Comparison of ENCODE assay signal across 13 cellular contexts in the genomic region with DNA sequence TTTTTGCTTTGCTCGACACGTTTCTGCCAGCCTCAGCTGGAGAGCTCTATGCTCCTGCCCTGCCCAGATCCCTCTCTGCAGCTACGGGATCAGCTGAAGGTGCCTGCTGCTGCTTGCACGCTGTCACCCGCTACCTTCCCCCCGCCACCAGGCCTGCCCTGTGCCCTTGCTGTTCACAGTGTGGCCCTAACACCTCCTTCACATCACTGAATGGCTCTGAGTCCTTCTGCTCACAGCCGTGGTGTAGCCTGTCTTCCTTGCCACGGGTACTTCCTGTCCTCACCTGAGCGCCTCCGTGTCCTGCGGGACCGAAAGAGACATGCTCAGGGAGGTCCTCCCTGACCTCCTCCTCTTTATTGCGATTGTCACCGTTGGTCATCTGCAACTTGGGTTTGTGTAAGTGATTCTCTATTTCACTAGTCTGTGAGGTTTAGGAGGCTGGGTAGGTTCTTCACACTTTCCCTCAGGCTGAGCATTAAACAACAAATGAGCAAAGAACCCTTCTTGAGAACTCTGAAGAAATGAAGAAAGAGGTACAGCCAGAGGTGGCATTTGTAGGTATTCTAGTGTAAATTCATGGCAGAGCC.
A peak's percentile ranks its signal among the peaks of the same experiment; 100 is the strongest.
DNase-seq lines count a peak whose midpoint lies in the region; ATAC-seq and TF ChIP-seq lines count a peak whose summit lies in the region.
"Had no signal": no experiment of that assay in that cellular context is flagged by ENCODE, and none has a peak within 500 bp of the region (broad histone marks: within the 10 kb centered on the region; RNA-seq: fewer than 3 reads in every experiment).

No MANE protein-coding gene starts in this region.

- intact Hi-C loops in heart left ventricle (cut with DNase I): loop anchor here in 1 of 10 donors (10.0 kb wide), 1 partner anchor 127 kb away; a partner anchor contains a TSS
- intact Hi-C loops in sigmoid colon (cut with DNase I): no loop called here

- 87 to 90% (median 89%) methylated on average over 14 of the region's 14 CpGs for WGBS in heart left ventricle, 4 donors
- 82 to 90% methylated on average over 14 of the region's 14 CpGs for WGBS in sigmoid colon, 2 donors

- CTCF ChIA-PET in T-cell (lab: Charles Lee): no interaction called here

- H3K9me3 ChIP-seq in heart left ventricle (no peaks in the 10 kb centered on the region), right atrium auricular region (no peaks in the 10 kb centered on the region), sigmoid colon (no peaks in the 10 kb centered on the region)

- H3K4me1 ChIP-seq in heart left ventricle (peaks cover 0 to 59% (median 19%) of the 10 kb centered on the region in 12 donors), right atrium auricular region (peaks cover 0 to 40% of the 10 kb centered on the region in 2 donors), sigmoid colon (peaks cover 0 to 28% (median 12%) of the 10 kb centered on the region in 4 donors)

- H3K4me1 Mint-ChIP-seq in T-cell: peaks cover 94 to 99% (median 98%) of the 10 kb centered on the region in 3 donors

- peak overlapping the region; percentile 46 to 49 (median 48) for H3K4me3 Mint-ChIP-seq in T-cell

- H3K27me3 Mint-ChIP-seq in T-cell: no peaks in the 10 kb centered on the region

- peak overlapping the region; percentile 84 to 86 for H3K27ac Mint-ChIP-seq in T-cell

- TF ChIP-seq CTCF in heart left ventricle (IDR thresholded peaks at IDR 0.05) (no peak), right atrium auricular region (IDR thresholded peaks at IDR 0.05) (no peak), sigmoid colon (IDR thresholded peaks at IDR 0.05) (no peak)

- no peak for TF ChIP-seq EP300 in sigmoid colon (IDR thresholded peaks at IDR 0.05)

- no peak overlapping the region for H3K4me3 ChIP-seq in heart left ventricle
- no peak overlapping the region for H3K4me3 ChIP-seq in right atrium auricular region
- H3K4me3 ChIP-seq in sigmoid colon: no peak overlapping the region

- no peaks in the 10 kb centered on the region for H3K9me3 Mint-ChIP-seq in T-cell

- peaks cover 43% of the 10 kb centered on the region for H3K36me3 Mint-ChIP-seq in T-cell

- H3K27ac ChIP-seq in heart left ventricle (peak overlapping the region in 1 of 12 donors; percentile 20), right atrium auricular region (peak overlapping the region in 1 of 2 donors; percentile 20), sigmoid colon (no peak overlapping the region)

- H3K36me3 ChIP-seq in heart left ventricle (peaks cover 0 to 10% (median 0%) of the 10 kb centered on the region in 9 donors), right atrium auricular region (no peaks in the 10 kb centered on the region), sigmoid colon (no peaks in the 10 kb centered on the region)

- peak in 3 of 4 donors; percentile 23 to 38 (median 25) for ATAC-seq in heart left ventricle
- ATAC-seq in T-cell (replicated peaks in 1 of 4): peak; percentile 49 to 70 (median 62)
- no peak for ATAC-seq in GM18868 (IDR thresholded peaks at IDR 0.05; ENCODE audit: unreplicated experiment)

- POLR2A ChIA-PET in T-cell (lab: Charles Lee): interaction anchor here in 1 of 2 donors (0.6 kb wide), 1 partner anchor 208 kb away, joined by 5 read pairs; no protein-coding TSS in a partner anchor

- TF ChIP-seq POLR2A in heart left ventricle (IDR thresholded peaks at IDR 0.05): no peak
- no peak for TF ChIP-seq POLR2A in sigmoid colon (IDR thresholded peaks at IDR 0.05)

- H3K27me3 ChIP-seq in heart left ventricle (no peaks in the 10 kb centered on the region), right atrium auricular region (no peaks in the 10 kb centered on the region), sigmoid colon (no peaks in the 10 kb centered on the region)

- DNase-seq in heart left ventricle: no peak
- DNase-seq in right atrium auricular region (ENCODE audit: low spot score): no peak
- DNase-seq in T-cell: peak in 7 of 34 experiments; percentile 9 to 22 (median 19)
- DNase-seq in kidney tubule cell (ENCODE audit: low spot score): peak; percentile 12
- no peak for DNase-seq in SK-N-DZ (ENCODE audit: low spot score)
- DNase-seq in sigmoid colon: no peak
- no peak for DNase-seq in cerebellar nuclear complex (lab: John Stamatoyannopoulos, UW)
- DNase-seq: dermis blood vessel endothelial cell, GF-D8, NCI-H1436, NCI-H774, SHP77 had no signal
